ENCODE assay signal across 32 cellular contexts in the genomic region with DNA sequence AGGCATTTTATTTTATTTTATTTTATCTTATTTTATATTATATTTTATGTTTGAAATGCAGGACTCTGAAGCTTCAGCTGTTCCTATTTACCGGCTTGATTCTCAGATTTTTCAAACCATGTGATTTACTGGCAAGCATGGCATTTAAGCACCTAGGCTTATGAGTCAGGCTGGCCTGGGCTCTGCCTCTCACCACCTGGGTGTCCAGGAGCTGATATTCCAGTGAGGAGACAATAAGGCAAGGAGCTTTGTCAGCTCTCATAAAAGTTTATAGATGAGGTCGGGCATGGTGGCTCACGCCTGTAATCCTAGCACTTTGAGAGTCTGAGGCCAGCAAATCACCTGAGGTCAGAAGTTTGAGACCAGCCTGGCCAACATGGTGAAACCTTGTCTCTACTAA. TPM values are rescaled to one million over a fixed set of nuclear protein-coding genes. Genes with fewer than 3 reads are reported as not detected.
DNase-seq lines count a peak whose midpoint lies in the region; ATAC-seq and TF ChIP-seq lines count a peak whose summit lies in the region.
"Had no signal": no experiment of that assay in that cellular context is flagged by ENCODE, and none has a peak within 500 bp of the region (broad histone marks: within the 10 kb centered on the region; RNA-seq: fewer than 3 reads in every experiment).

No MANE protein-coding gene starts in this region.

- no peaks in the 10 kb centered on the region for H3K36me3 ChIP-seq in PC-3 (ENCODE audit: low read depth, low read length)
- H3K36me3 ChIP-seq: BLaER1 treated with 17β-estradiol and CSF1 and Interleukin-3, amounts not matched to agents 10 nM and 100 nM; colonic mucosa; heart left ventricle; lower lobe of right lung; SJCRH30; transverse colon had no signal

- no peaks in the 10 kb centered on the region for H3K9me3 ChIP-seq in PC-3 (ENCODE audit: low read length)
- H3K9me3 ChIP-seq: BLaER1 treated with 17β-estradiol and CSF1 and Interleukin-3, amounts not matched to agents 10 nM and 100 nM; colonic mucosa; heart left ventricle; lower lobe of right lung; psoas muscle; SJCRH30; transverse colon had no signal

- H3F3A ChIP-seq in PC-3 (ENCODE audit: low read length, unreplicated experiment) = no peaks in the 10 kb centered on the region

- TF ChIP-seq CTCF in PC-3 (conservative IDR thresholded peaks at IDR 0.05; ENCODE audit: low read depth, low read length) = no peak
- no peak for TF ChIP-seq CTCF in epithelial cell of proximal tubule (conservative IDR thresholded peaks at IDR 0.05; ENCODE audit: low read depth, low read length)

- H2AFZ ChIP-seq in PC-3 (ENCODE audit: low read length) = no peak overlapping the region

- H3K27ac ChIP-seq in PC-3 (ENCODE audit: low read length) = no peak overlapping the region
- H3K27ac ChIP-seq: BLaER1 treated with 17β-estradiol and CSF1 and Interleukin-3, amounts not matched to agents 10 nM and 100 nM; colonic mucosa; heart left ventricle; lower lobe of right lung; psoas muscle; SJCRH30; transverse colon had no signal

- DNase-seq in HT1080 (ENCODE audit: low read depth) (peak; percentile 8), PC-3 (peak; percentile 42), epithelial cell of proximal tubule (ENCODE audit: low read depth) (peak; percentile 19), renal cortical epithelial cell (ENCODE audit: low read depth) (peak; percentile 69), UCSD-AML1 (lab: John Stamatoyannopoulos, UW; ENCODE audit: unreplicated experiment) (no peak)
- no peak for DNase-seq in stimulated activated CD4-positive, alpha-beta T cell treated with anti-CD3 and anti-CD28 coated beads, Interleukin-2, amount 100 ng/mL, for 48 hours
- DNase-seq: activated CD4-positive, alpha-beta T cell treated with anti-CD3 and anti-CD28 coated beads, Interleukin-2, amount 10 ng/mL, durations not matched to agents 7 days and 5 days; activated effector memory CD4-positive, alpha-beta T cell treated with anti-CD3 and anti-CD28 coated beads, Interleukin-2, amount 50 U/mL, for 16 hours; activated T-cell treated with anti-CD3 and anti-CD28 coated beads, Interleukin-2, amount 50 U/mL, for 24 hours; colonic mucosa; COR-L47; effector CD4-positive, alpha-beta T cell; erythroblast; heart left ventricle; islet precursor cell; KBM-7; lower lobe of right lung; NCI-H1930; psoas muscle; SJCRH30; stimulated activated CD4-positive, alpha-beta T cell treated with anti-CD3 and anti-CD28 coated beads, Interleukin-15, amount 100 ng/mL, for 24 hours; SW 1271; T-helper 9 cell; transverse colon had no signal

- H3K4me1 ChIP-seq in PC-3 (ENCODE audit: insufficient read depth, low read length) = no peaks in the 10 kb centered on the region
- H3K4me1 ChIP-seq: BLaER1 treated with 17β-estradiol and CSF1 and Interleukin-3, amounts not matched to agents 10 nM and 100 nM; colonic mucosa; psoas muscle; SJCRH30 had no signal

- H3K4me3 ChIP-seq in PC-3 (ENCODE audit: low read length) (no peak overlapping the region), epithelial cell of proximal tubule (ENCODE audit: low read depth, low read length) (no peak overlapping the region)
- H3K4me3 ChIP-seq: BLaER1 treated with 17β-estradiol and CSF1 and Interleukin-3, amounts not matched to agents 10 nM and 100 nM; colonic mucosa; heart left ventricle; lower lobe of right lung; psoas muscle; SJCRH30; transverse colon had no signal

- no peaks in the 10 kb centered on the region for H4K20me1 ChIP-seq in PC-3 (ENCODE audit: low read length)
- H4K20me1 ChIP-seq: BLaER1 treated with 17β-estradiol and CSF1 and Interleukin-3, amounts not matched to agents 10 nM and 100 nM had no signal

- ATAC-seq in PC-3 = peak; percentile 78
- no peak for ATAC-seq in GM18868 (IDR thresholded peaks at IDR 0.05; ENCODE audit: unreplicated experiment)
- ATAC-seq: heart left ventricle; lower lobe of right lung; natural killer cell treated with Interleukin-12 subunit alpha and Interleukin-12 subunit beta and Interleukin-15 and Interleukin-18, amount 100 ng/mL, for 72 hours; psoas muscle; stimulated activated effector memory CD8-positive, alpha-beta T cell treated with anti-CD3 and anti-CD28 coated beads, Interleukin-12 subunit alpha, Interleukin-12 subunit beta, amount 100 ng/mL, for 72 hours; WTC11 had no signal

- POLR2A ChIA-PET in PC-3 (lab: Charles Lee; ENCODE audit: unreplicated experiment) = no interaction called here

- H3K27me3 ChIP-seq in PC-3 (ENCODE audit: low read length) = 0 out of 2 replicates have a peak, but pooled peaks cover 14% of the 10 kb centered on the region
- H3K27me3 ChIP-seq: BLaER1 treated with 17β-estradiol and CSF1 and Interleukin-3, amounts not matched to agents 10 nM and 100 nM; colonic mucosa; heart left ventricle; transverse colon had no signal

- H3K4me2 ChIP-seq in PC-3 (ENCODE audit: low read length) = no peak overlapping the region
- H3K4me2 ChIP-seq: BLaER1 treated with 17β-estradiol and CSF1 and Interleukin-3, amounts not matched to agents 10 nM and 100 nM had no signal

- intact Hi-C loops in PC-3 (cut with micrococcal nuclease) = no loop called here

- CTCF ChIA-PET in PC-3 (lab: Charles Lee) = no interaction called here

- H3K9me2 ChIP-seq in PC-3 (replicated peaks; ENCODE audit: low read length) = no peaks in the 10 kb centered on the region

- H3K9ac ChIP-seq in PC-3 (ENCODE audit: low read length) = no peak overlapping the region
- H3K9ac ChIP-seq: BLaER1 treated with 17β-estradiol and CSF1 and Interleukin-3, amounts not matched to agents 10 nM and 100 nM had no signal

- no peaks in the 10 kb centered on the region for H3K79me2 ChIP-seq in PC-3 (ENCODE audit: low read length)

- no TSS peak for BruUV-seq in PC-3 (replicated peaks; lab: Mats Ljungman, UMichigan)

RNA-seq across cellular contexts. Expression of a gene that starts 2.1 kb away (rescaled TPM):
- total RNA-seq in HT1080 (2014; rRNA removed; shearing (Covaris generic)) = not detected in 2 replicates
- not detected in 2 replicates for polyA plus RNA-seq in HT1080 (2015; cell fraction: cytosol; rRNA removed)
- polyA plus RNA-seq in HT1080 (2015; cell fraction: nucleus; rRNA removed) = not detected in 2 replicates
- total RNA-seq in PC-3 (2014; rRNA removed) (not detected in 2 replicates), epithelial cell of proximal tubule (not detected in 2 replicates), renal cortical epithelial cell (not detected in 2 replicates)
- total RNA-seq: activated CD4-positive, alpha-beta T cell treated with anti-CD3 and anti-CD28 coated beads, Interleukin-2, amount 10 ng/mL, durations not matched to agents 7 days and 5 days; heart left ventricle; lower lobe of right lung; mononuclear cell; natural killer cell treated with Interleukin-12 subunit alpha and Interleukin-12 subunit beta and Interleukin-15 and Interleukin-18, amount 100 ng/mL, for 72 hours; omental fat pad; psoas muscle; SJCRH30; subcutaneous adipose tissue had no signal
- polyA plus RNA-seq: heart left ventricle, psoas muscle had no signal

RNA-seq across cellular contexts. Expression of a gene that starts 24.6 kb away (rescaled TPM):
- total RNA-seq in HT1080 (2014; rRNA removed; shearing (Covaris generic)) = 9.2 and 10.8 TPM in 2 replicates
- polyA plus RNA-seq in HT1080 (2015; cell fraction: cytosol; rRNA removed) = 11.6 and 13.7 TPM in 2 replicates
- polyA plus RNA-seq in HT1080 (2015; cell fraction: nucleus; rRNA removed) = 13.8 and 19.4 TPM in 2 replicates
- total RNA-seq in PC-3 (2014; rRNA removed) = 17.2 and 24.2 TPM in 2 replicates
- total RNA-seq in epithelial cell of proximal tubule = 12.0 and 16.0 TPM in 2 replicates
- 7.8 and 17.0 TPM in 2 replicates for total RNA-seq in renal cortical epithelial cell

Comparison
In these comparisons a context has a peak if more than half of its experiments do, and no peak if none do; other contexts are left out.
1. DNase-seq: peak in HT1080 (single experiment), PC-3 (single experiment), epithelial cell of proximal tubule (single experiment) and renal cortical epithelial cell (single experiment); none in stimulated activated CD4-positive, alpha-beta T cell treated with anti-CD3 and anti-CD28 coated beads, Interleukin-2, amount 100 ng/mL, for 48 hours (0 of 2) and UCSD-AML1 (single experiment).